11 cellular contexts compared by ENCODE assay signal in the genomic region with DNA sequence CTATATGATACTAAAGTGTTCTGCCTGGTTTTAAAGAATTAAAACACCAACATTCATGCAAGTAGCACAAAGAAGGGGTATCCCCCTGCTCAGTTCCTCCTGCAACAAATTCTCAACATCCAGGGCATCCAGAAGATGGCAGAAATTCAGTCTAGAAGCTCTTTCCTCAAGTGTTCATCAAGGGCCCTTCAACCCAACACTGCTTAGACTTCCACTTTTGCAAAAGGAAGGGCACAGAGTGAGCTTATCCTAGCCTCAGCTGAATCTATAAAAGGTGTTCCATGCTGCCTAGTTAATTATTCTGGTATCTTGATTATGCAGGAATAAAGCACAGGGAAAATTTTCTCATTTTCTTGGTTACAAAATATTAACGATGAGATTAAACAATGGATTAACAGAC.
"Had no signal": no experiment of that assay in that cellular context is flagged by ENCODE, and none has a peak within 500 bp of the region (broad histone marks: within the 10 kb centered on the region; RNA-seq: fewer than 3 reads in every experiment).

No MANE protein-coding gene starts in this region.

- H3K36me3 ChIP-seq: HAP-1 had no signal

- H3K4me3 ChIP-seq: GM23248, GM23338, HAP-1 had no signal

- H3K9me3 Mint-ChIP-seq: GM23338, H9, HFFc6 had no signal

- H3K9ac ChIP-seq: GM23248 had no signal

- H3K4me3 Mint-ChIP-seq: GM23338, H9, HFFc6 had no signal

- H2AFZ ChIP-seq: GM23248 had no signal

- FAIRE-seq: H1, H54 had no signal

- DNase-seq: GM23248, GOT3, H7, H9, HCEC 1CT, HFFc6 had no signal

- H3K4me1 ChIP-seq: HAP-1 had no signal

- H3K4me1 Mint-ChIP-seq: H9 had no signal

- H3K27ac ChIP-seq: GM23248 had no signal

- H3K27ac Mint-ChIP-seq: GM23338, HFFc6 had no signal

- H3K4me2 ChIP-seq: GM23338 had no signal

- ATAC-seq: GM23338, HCT116 had no signal

- H3K9me3 ChIP-seq: HAP-1 had no signal
